In the genomic region with DNA sequence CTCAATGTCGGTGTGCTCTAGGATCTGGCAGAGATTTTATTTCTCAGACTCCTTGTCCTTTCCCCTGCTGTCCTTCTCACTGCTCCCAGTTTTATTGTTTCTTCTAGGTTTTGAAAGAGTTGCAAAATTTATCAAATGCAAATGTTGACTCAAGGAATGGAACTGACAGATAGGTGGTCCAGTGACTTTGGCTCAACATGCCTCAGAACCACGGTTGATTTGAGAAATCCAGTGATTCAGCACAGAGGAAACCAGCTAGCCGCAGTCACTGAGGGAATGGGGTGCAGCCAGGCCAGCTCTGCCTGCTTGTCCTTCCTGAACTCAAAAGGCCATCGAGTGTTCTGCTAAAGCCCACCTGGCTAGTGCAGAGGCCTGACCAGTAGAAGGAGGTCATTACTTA, we compare ENCODE assay signal across 16 cellular contexts.
DNase-seq lines count a peak whose midpoint lies in the region; FAIRE-seq and TF ChIP-seq lines count a peak whose summit lies in the region.
"Had no signal": no experiment of that assay in that cellular context is flagged by ENCODE, and none has a peak within 500 bp of the region (broad histone marks: within the 10 kb centered on the region; RNA-seq: fewer than 3 reads in every experiment).

No MANE protein-coding gene starts in this region.

- no peak for FAIRE-seq in bronchial epithelial cell (lab: Jason Lieb, UNC)
- FAIRE-seq: A204.1, G401.6, GM12891 had no signal

- no peak overlapping the region for H2AFZ ChIP-seq in trophoblast cell (ENCODE audit: insufficient read depth, low read length, poor library complexity)
- H2AFZ ChIP-seq: GM23248 had no signal

- WGBS in trophoblast cell (ENCODE audit: extremely low coverage, insufficient coverage, insufficient read length) = no CpG with 5 or more reads among the region's 4 CpGs
- WGBS in esophagus squamous epithelium, 2 donors = 64 to 90% methylated on average over 2 to 4 of the region's 4 CpGs

- no peak overlapping the region for H2BK120ac ChIP-seq in trophoblast cell (ENCODE audit: insufficient read depth, low read length, poor library complexity)

- TF ChIP-seq POLR2A in esophagus squamous epithelium (IDR thresholded peaks at IDR 0.05) = no peak

- no peak overlapping the region for H3K4me2 ChIP-seq in trophoblast cell (ENCODE audit: low read length)

- no peak overlapping the region for H3K14ac ChIP-seq in trophoblast cell (ENCODE audit: low read length)

- H2BK12ac ChIP-seq in trophoblast cell (ENCODE audit: low read length) = no peak overlapping the region

- peaks cover 5% of the 10 kb centered on the region for H3K79me1 ChIP-seq in trophoblast cell (ENCODE audit: low read length)

- H3K4me1 ChIP-seq in trophoblast cell (ENCODE audit: control insufficient read depth in 1 of 2, insufficient read depth in 2 of 2, low read length in 2 of 2) (peaks cover 0 to 6% of the 10 kb centered on the region in 2 experiments), tibial artery (no peaks in the 10 kb centered on the region), esophagus squamous epithelium (peaks cover 0 to 16% (median 0%) of the 10 kb centered on the region in 3 donors)

- TF ChIP-seq CTCF in bronchial epithelial cell (IDR thresholded peaks at IDR 0.05; ENCODE audit: insufficient read depth, low read length, severe bottlenecking) = no peak
- no peak for TF ChIP-seq CTCF in tibial artery (IDR thresholded peaks at IDR 0.05)
- TF ChIP-seq CTCF in esophagus squamous epithelium (IDR thresholded peaks at IDR 0.05) = no peak

- H3K9me3 ChIP-seq in trophoblast cell (ENCODE audit: insufficient read depth, low read depth, low read length) (no peaks in the 10 kb centered on the region), tibial artery (no peaks in the 10 kb centered on the region), esophagus squamous epithelium (no peaks in the 10 kb centered on the region)

- H4K91ac ChIP-seq in trophoblast cell (ENCODE audit: low read depth, low read length) = peak overlapping the region; percentile 42

- peak overlapping the region; percentile 11 for H2BK5ac ChIP-seq in trophoblast cell (ENCODE audit: low read depth, low read length, poor library complexity)

- no peak overlapping the region for H2AK5ac ChIP-seq in trophoblast cell (ENCODE audit: low read length)

- H3K4me3 ChIP-seq in bronchial epithelial cell (ENCODE audit: low read depth, low read length) (no peak overlapping the region), trophoblast cell (ENCODE audit: low read depth, low read length) (no peak overlapping the region), tibial artery (no peak overlapping the region), esophagus squamous epithelium (no peak overlapping the region)
- H3K4me3 ChIP-seq: GM23248 had no signal

- no peaks in the 10 kb centered on the region for H3K36me3 ChIP-seq in bronchial epithelial cell (ENCODE audit: control insufficient read depth, insufficient read depth, low read length)
- H3K36me3 ChIP-seq in trophoblast cell (ENCODE audit: control insufficient read depth in 1 of 2, insufficient read depth in 2 of 2, low read length in 2 of 2) = peaks cover 0 to 3% of the 10 kb centered on the region in 2 experiments
- no peaks in the 10 kb centered on the region for H3K36me3 ChIP-seq in tibial artery
- no peaks in the 10 kb centered on the region for H3K36me3 ChIP-seq in esophagus squamous epithelium

- peak overlapping the region; percentile 7 for H3K18ac ChIP-seq in trophoblast cell (ENCODE audit: low read length)

- no peak overlapping the region for H3K4ac ChIP-seq in trophoblast cell (ENCODE audit: low read depth, low read length)

- H3K23ac ChIP-seq in trophoblast cell (ENCODE audit: low read length) = no peak overlapping the region

- DNase-seq in HuH-7 (ENCODE audit: low spot score) (peak; percentile 14), bronchial epithelial cell (ENCODE audit: low read depth) (peak; percentile 68), trophoblast cell (no peak), HK-2 (ENCODE audit: unreplicated experiment) (no peak), NCI-H1048 (lab: John Stamatoyannopoulos, UW) (no peak), tibial artery (no peak), esophagus squamous epithelium (lab: John Stamatoyannopoulos, UW) (no peak)
- DNase-seq: C1 segment of cervical spinal cord; CD4-positive, alpha-beta memory T cell; DMS79; EL; GM23248; H7 had no signal

- intact Hi-C loops in tibial artery (cut with DNase I; ENCODE audit: low total_unique reads) = no loop called here
- intact Hi-C loops in esophagus squamous epithelium (cut with DNase I) = no loop called here

- H3K27me3 ChIP-seq in bronchial epithelial cell (ENCODE audit: control insufficient read depth, insufficient read depth, low read length) (no peaks in the 10 kb centered on the region), trophoblast cell (ENCODE audit: insufficient read depth, low read length) (no peaks in the 10 kb centered on the region), tibial artery (no peaks in the 10 kb centered on the region), esophagus squamous epithelium (no peaks in the 10 kb centered on the region)

- H4K8ac ChIP-seq in trophoblast cell (ENCODE audit: low read depth, low read length) = no peak overlapping the region

- no peak overlapping the region for H3K9ac ChIP-seq in trophoblast cell (ENCODE audit: low read length)
- H3K9ac ChIP-seq: GM23248 had no signal

- H4K12ac ChIP-seq in trophoblast cell (ENCODE audit: low read depth, low read length) = no peak overlapping the region

- no peaks in the 10 kb centered on the region for H3K79me2 ChIP-seq in trophoblast cell (ENCODE audit: control insufficient read depth, insufficient read depth, low read length, poor library complexity)

- H3K27ac ChIP-seq in trophoblast cell (ENCODE audit: low read depth, low read length) = no peak overlapping the region
- H3K27ac ChIP-seq in tibial artery = no peak overlapping the region
- H3K27ac ChIP-seq in esophagus squamous epithelium = no peak overlapping the region
- H3K27ac ChIP-seq: GM23248 had no signal

Comparison
In these comparisons a context has a peak if more than half of its experiments do, and no peak if none do; other contexts are left out.
1. DNase-seq: peak in HuH-7 (single experiment) and bronchial epithelial cell (single experiment); none in trophoblast cell (0 of 2), HK-2 (single experiment), NCI-H1048 (single experiment), tibial artery (0 of 2) and esophagus squamous epithelium (single experiment).